18 cellular contexts compared by ENCODE assay signal in genomic region chr13:95368998-95369397, GRCh38.
A peak's percentile ranks its signal among the peaks of the same experiment; 100 is the strongest.
DNase-seq lines count a peak whose midpoint lies in the region; ATAC-seq, FAIRE-seq and TF ChIP-seq lines count a peak whose summit lies in the region.
"Had no signal": no experiment of that assay in that cellular context is flagged by ENCODE, and none has a peak within 500 bp of the region (broad histone marks: within the 10 kb centered on the region; RNA-seq: fewer than 3 reads in every experiment).

No MANE protein-coding gene starts in this region.

- peaks cover 5% of the 10 kb centered on the region for H3K4me1 Mint-ChIP-seq in activated CD4-positive, alpha-beta T cell treated with anti-CD3 and anti-CD28 coated beads for 36 hours
- H3K4me1 Mint-ChIP-seq in activated T-helper 17 cell treated with anti-CD3 and anti-CD28 coated beads, Interleukin-2, amount 50 U/mL, for 72 hours, result no peaks in the 10 kb centered on the region
- H3K4me1 Mint-ChIP-seq in stimulated activated effector memory CD8-positive, alpha-beta T cell treated with anti-CD3 and anti-CD28 coated beads, Interleukin-12 subunit alpha, Interleukin-12 subunit beta, amount 100 ng/mL, for 72 hours, result peaks cover 6% of the 10 kb centered on the region
- no peaks in the 10 kb centered on the region for H3K4me1 Mint-ChIP-seq in Calu3 (ENCODE audit: low read depth, unreplicated experiment)

- H3K4me3 ChIP-seq in endothelial cell of umbilical vein (replicated peaks in 1 of 3; ENCODE audit: insufficient read depth in 1 of 3, low read depth in 1 of 3, low read length in 3 of 3), result no peak overlapping the region
- H3K4me3 ChIP-seq: A549, HAP-1 had no signal

- H4K20me1 ChIP-seq in endothelial cell of umbilical vein (replicated peaks; ENCODE audit: control insufficient read depth, extremely low read depth, insufficient read depth, low read length), result no peaks in the 10 kb centered on the region

- no peaks in the 10 kb centered on the region for H3K27me3 ChIP-seq in endothelial cell of umbilical vein (ENCODE audit: control insufficient read depth in 2 of 2, insufficient read depth in 2 of 2, low read length in 2 of 2)

- POLR2A ChIA-PET in activated CD4-positive, alpha-beta T cell treated with anti-CD3 and anti-CD28 coated beads for 36 hours (lab: Charles Lee), result interaction anchor here (0.7 kb wide), 1 partner anchor 1591 kb away, joined by 5 read pairs; no protein-coding TSS in a partner anchor
- POLR2A ChIA-PET in endothelial cell of umbilical vein (lab: Charles Lee), result no interaction called here

- H3K27ac ChIP-seq in endothelial cell of umbilical vein (ENCODE audit: insufficient read depth, low read depth, low read length), result no peak overlapping the region
- H3K27ac ChIP-seq: 22Rv1, A549, C4-2B had no signal

- CTCF ChIA-PET in activated CD4-positive, alpha-beta T cell treated with anti-CD3 and anti-CD28 coated beads for 36 hours (lab: Charles Lee), result interaction anchor here (1.0 kb wide), 1 partner anchor 35 kb away, joined by 3 read pairs; no protein-coding TSS in a partner anchor
- CTCF ChIA-PET in endothelial cell of umbilical vein (lab: Charles Lee), result interaction anchor here (1.3 to 1.6 kb wide), 2 partner anchors 35 to 180 kb away, joined by 6 to 8 read pairs; no protein-coding TSS in a partner anchor
- CTCF ChIA-PET in Calu3 (lab: Charles Lee), result no interaction called here

- dilution Hi-C loops in endothelial cell of umbilical vein (cut with MboI; ENCODE audit: extremely low pct_ligation_motif_present, low sequenced_read_pairs), result no loop called here

- H3K9ac ChIP-seq in endothelial cell of umbilical vein (replicated peaks; ENCODE audit: extremely low read depth, insufficient read depth, low read length), result no peak overlapping the region

- no peak for TF ChIP-seq POLR2A in endothelial cell of umbilical vein (IDR thresholded peaks at IDR 0.05; ENCODE audit: low read depth, low read length)

- H3K9me1 ChIP-seq in endothelial cell of umbilical vein (replicated peaks; ENCODE audit: control insufficient read depth, extremely low read depth, insufficient read depth, low read length), result no peaks in the 10 kb centered on the region

- no peak overlapping the region for H2AFZ ChIP-seq in endothelial cell of umbilical vein (ENCODE audit: low read depth, low read length)

- no peaks in the 10 kb centered on the region for H3K36me3 Mint-ChIP-seq in activated CD4-positive, alpha-beta T cell treated with anti-CD3 and anti-CD28 coated beads for 36 hours (ENCODE audit: low read depth)
- no peaks in the 10 kb centered on the region for H3K36me3 Mint-ChIP-seq in activated T-helper 17 cell treated with anti-CD3 and anti-CD28 coated beads, Interleukin-2, amount 50 U/mL, for 72 hours (ENCODE audit: low read depth)
- no peaks in the 10 kb centered on the region for H3K36me3 Mint-ChIP-seq in stimulated activated effector memory CD8-positive, alpha-beta T cell treated with anti-CD3 and anti-CD28 coated beads, Interleukin-12 subunit alpha, Interleukin-12 subunit beta, amount 100 ng/mL, for 72 hours
- no peaks in the 10 kb centered on the region for H3K36me3 Mint-ChIP-seq in Calu3 (ENCODE audit: insufficient read depth, unreplicated experiment)

- peak; percentile 68 for FAIRE-seq in endothelial cell of umbilical vein (lab: Jason Lieb, UNC)
- FAIRE-seq: A549, GM12892 had no signal

- TF ChIP-seq CTCF in endothelial cell of umbilical vein (IDR thresholded peaks at IDR 0.05; ENCODE audit: extremely low read depth in 1 of 2, insufficient read depth in 1 of 2, low read depth in 1 of 2, low read length in 2 of 2) (no peak), Calu3 (IDR thresholded peaks at IDR 0.05; ENCODE audit: unreplicated experiment) (no peak)

- no peaks in the 10 kb centered on the region for H3K36me3 ChIP-seq in endothelial cell of umbilical vein (ENCODE audit: control insufficient read depth in 2 of 2, extremely low read depth in 1 of 2, insufficient read depth in 2 of 2, low read length in 2 of 2)
- H3K36me3 ChIP-seq: HAP-1 had no signal

- H3K27me3 Mint-ChIP-seq in activated CD4-positive, alpha-beta T cell treated with anti-CD3 and anti-CD28 coated beads for 36 hours, result peaks cover 2% of the 10 kb centered on the region
- peaks cover 2% of the 10 kb centered on the region for H3K27me3 Mint-ChIP-seq in activated T-helper 17 cell treated with anti-CD3 and anti-CD28 coated beads, Interleukin-2, amount 50 U/mL, for 72 hours
- H3K27me3 Mint-ChIP-seq in Calu3 (ENCODE audit: unreplicated experiment), result no peaks in the 10 kb centered on the region
- H3K27me3 Mint-ChIP-seq: CD4-positive, alpha-beta T cell had no signal

- no peaks in the 10 kb centered on the region for H3K79me2 ChIP-seq in endothelial cell of umbilical vein (ENCODE audit: control insufficient read depth, insufficient read depth, low read length)

- H3K4me2 ChIP-seq in endothelial cell of umbilical vein (ENCODE audit: insufficient read depth, low read length), result no peak overlapping the region
- H3K4me2 ChIP-seq: A549 had no signal

- ATAC-seq in activated CD4-positive, alpha-beta T cell treated with anti-CD3 and anti-CD28 coated beads for 36 hours, result peak; percentile 74
- peak; percentile 71 for ATAC-seq in activated T-helper 17 cell treated with anti-CD3 and anti-CD28 coated beads, Interleukin-2, amount 50 U/mL, for 72 hours (replicated peaks)
- peak; percentile 60 for ATAC-seq in stimulated activated effector memory CD8-positive, alpha-beta T cell treated with anti-CD3 and anti-CD28 coated beads, Interleukin-12 subunit alpha, Interleukin-12 subunit beta, amount 100 ng/mL, for 72 hours
- no peak for ATAC-seq in GM21723 (IDR thresholded peaks at IDR 0.05; ENCODE audit: unreplicated experiment)
- ATAC-seq: A549 had no signal

- H3K4me3 Mint-ChIP-seq in activated CD4-positive, alpha-beta T cell treated with anti-CD3 and anti-CD28 coated beads for 36 hours, result no peak overlapping the region
- H3K4me3 Mint-ChIP-seq in activated T-helper 17 cell treated with anti-CD3 and anti-CD28 coated beads, Interleukin-2, amount 50 U/mL, for 72 hours, result no peak overlapping the region
- no peak overlapping the region for H3K4me3 Mint-ChIP-seq in stimulated activated effector memory CD8-positive, alpha-beta T cell treated with anti-CD3 and anti-CD28 coated beads, Interleukin-12 subunit alpha, Interleukin-12 subunit beta, amount 100 ng/mL, for 72 hours
- no peak overlapping the region for H3K4me3 Mint-ChIP-seq in Calu3 (ENCODE audit: low read depth, unreplicated experiment)
- H3K4me3 Mint-ChIP-seq: CD4-positive, alpha-beta T cell had no signal

- BruUV-seq in endothelial cell of umbilical vein (replicated peaks; lab: Mats Ljungman, UMichigan) (no TSS peak), Calu3 (replicated peaks; lab: Mats Ljungman, UMichigan) (no TSS peak)

- H3K4me1 ChIP-seq in endothelial cell of umbilical vein (ENCODE audit: control insufficient read depth, extremely low read depth, insufficient read depth, low read length), result no peaks in the 10 kb centered on the region
- H3K4me1 ChIP-seq: A549, Caco-2, HAP-1 had no signal

- peaks cover 6% of the 10 kb centered on the region for H3K9me3 Mint-ChIP-seq in activated CD4-positive, alpha-beta T cell treated with anti-CD3 and anti-CD28 coated beads for 36 hours (ENCODE audit: low read depth)
- H3K9me3 Mint-ChIP-seq in activated T-helper 17 cell treated with anti-CD3 and anti-CD28 coated beads, Interleukin-2, amount 50 U/mL, for 72 hours, result no peaks in the 10 kb centered on the region
- H3K9me3 Mint-ChIP-seq in stimulated activated effector memory CD8-positive, alpha-beta T cell treated with anti-CD3 and anti-CD28 coated beads, Interleukin-12 subunit alpha, Interleukin-12 subunit beta, amount 100 ng/mL, for 72 hours, result no peaks in the 10 kb centered on the region
- no peaks in the 10 kb centered on the region for H3K9me3 Mint-ChIP-seq in Calu3 (ENCODE audit: low read depth, unreplicated experiment)
- H3K9me3 Mint-ChIP-seq: CD4-positive, alpha-beta T cell had no signal

- H3K27ac Mint-ChIP-seq in activated CD4-positive, alpha-beta T cell treated with anti-CD3 and anti-CD28 coated beads for 36 hours, result no peak overlapping the region
- no peak overlapping the region for H3K27ac Mint-ChIP-seq in activated T-helper 17 cell treated with anti-CD3 and anti-CD28 coated beads, Interleukin-2, amount 50 U/mL, for 72 hours
- H3K27ac Mint-ChIP-seq in stimulated activated effector memory CD8-positive, alpha-beta T cell treated with anti-CD3 and anti-CD28 coated beads, Interleukin-12 subunit alpha, Interleukin-12 subunit beta, amount 100 ng/mL, for 72 hours, result no peak overlapping the region
- H3K27ac Mint-ChIP-seq in Calu3 (ENCODE audit: unreplicated experiment), result no peak overlapping the region
- H3K27ac Mint-ChIP-seq: CD4-positive, alpha-beta T cell had no signal

- intact Hi-C loops in activated CD4-positive, alpha-beta T cell treated with anti-CD3 and anti-CD28 coated beads for 36 hours (cut with DNase I, micrococcal nuclease), result no loop called here
- intact Hi-C loops in endothelial cell of umbilical vein (cut with micrococcal nuclease) (no loop called here), Calu3 (cut with micrococcal nuclease; ENCODE audit: unreplicated experiment) (no loop called here)

- H3K9me3 ChIP-seq in endothelial cell of umbilical vein (replicated peaks; ENCODE audit: control insufficient read depth, insufficient read depth, low read length), result no peaks in the 10 kb centered on the region
- H3K9me3 ChIP-seq: A549, HAP-1 had no signal

- no peak for DNase-seq in activated CD4-positive, alpha-beta T cell treated with anti-CD3 and anti-CD28 coated beads for 36 hours
- DNase-seq in activated CD4-positive, alpha-beta T cell treated with anti-CD3 and anti-CD28 coated beads, Interleukin-2, amount 50 U/mL, for 48 hours, result no peak
- DNase-seq in endothelial cell of umbilical vein (ENCODE audit: low read depth, low spot score) (no peak), Calu3 (no peak)
- no peak for DNase-seq in stimulated activated effector memory CD8-positive, alpha-beta T cell treated with anti-CD3 and anti-CD28 coated beads, Interleukin-12 subunit alpha, Interleukin-12 subunit beta, amount 100 ng/mL, for 72 hours (ENCODE audit: low spot score in 2 of 2)
- DNase-seq: AML-193; Caco-2; CD4-positive, alpha-beta T cell; DMS153; DMS79; GDM1 had no signal

TF ChIP-seq in endothelial cell of umbilical vein, 7 proteins besides CTCF, POLR2A, EP300 and RAD21:
- TF ChIP-seq POLR2AphosphoS5 (IDR thresholded peaks at IDR 0.05; ENCODE audit: insufficient read depth, low read depth, low read length) (no peak), MYC (IDR thresholded peaks at IDR 0.05; ENCODE audit: low read depth, low read length) (no peak), FOS (IDR thresholded peaks at IDR 0.05; ENCODE audit: borderline replicate concordance, insufficient read depth, low read length) (no peak), MAX (IDR thresholded peaks at IDR 0.05; ENCODE audit: insufficient read depth, insufficient read length) (no peak), EZH2 (IDR thresholded peaks at IDR 0.05; ENCODE audit: borderline replicate concordance, low read depth, low read length, severe bottlenecking) (no peak), GATA2 (IDR thresholded peaks at IDR 0.05; ENCODE audit: insufficient read depth, insufficient read length, low read depth, low read length) (no peak)
TF ChIP-seq in endothelial cell of umbilical vein: peak in this region for 0.
